ENCODE assay signal across 9 cellular contexts in the genomic region with DNA sequence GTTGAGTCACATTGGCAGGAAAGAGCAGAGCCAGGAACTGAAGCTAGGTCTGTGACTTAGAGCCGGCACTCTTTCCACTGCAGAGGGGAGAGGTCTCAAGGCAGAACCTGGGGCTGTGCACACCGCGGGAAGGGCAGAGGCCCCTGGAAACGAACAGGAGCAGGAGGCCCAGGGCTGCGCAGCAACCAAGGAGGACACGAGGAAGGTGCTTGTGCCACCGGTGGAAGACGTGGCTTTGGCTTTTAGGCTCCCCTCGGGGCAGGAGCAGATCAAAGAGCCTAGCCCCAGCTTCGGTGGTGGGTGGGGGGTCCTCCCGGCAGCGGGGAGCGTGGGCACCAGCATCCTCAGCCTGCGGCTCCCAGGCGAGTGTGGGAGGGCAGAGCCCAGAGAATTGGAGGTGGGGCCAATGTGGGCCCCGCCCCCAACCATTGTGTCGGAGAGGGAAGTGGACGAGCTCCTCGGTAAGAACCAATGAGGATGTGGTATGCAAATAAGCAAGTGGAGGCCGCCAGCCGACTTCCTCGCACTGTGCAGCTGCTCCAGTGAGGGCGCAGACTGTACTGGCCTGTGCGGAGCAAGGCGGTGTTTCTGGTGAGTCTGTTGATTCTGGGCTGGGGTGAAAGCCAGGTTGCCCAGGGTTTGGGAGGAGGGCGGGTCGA. TPM values are rescaled to one million over a fixed set of nuclear protein-coding genes. Genes with fewer than 3 reads are reported as not detected.
DNase-seq lines count a peak whose midpoint lies in the region; ATAC-seq and TF ChIP-seq lines count a peak whose summit lies in the region.
"Had no signal": no experiment of that assay in that cellular context is flagged by ENCODE, and none has a peak within 500 bp of the region (broad histone marks: within the 10 kb centered on the region; RNA-seq: fewer than 3 reads in every experiment).

A gene with protein sequence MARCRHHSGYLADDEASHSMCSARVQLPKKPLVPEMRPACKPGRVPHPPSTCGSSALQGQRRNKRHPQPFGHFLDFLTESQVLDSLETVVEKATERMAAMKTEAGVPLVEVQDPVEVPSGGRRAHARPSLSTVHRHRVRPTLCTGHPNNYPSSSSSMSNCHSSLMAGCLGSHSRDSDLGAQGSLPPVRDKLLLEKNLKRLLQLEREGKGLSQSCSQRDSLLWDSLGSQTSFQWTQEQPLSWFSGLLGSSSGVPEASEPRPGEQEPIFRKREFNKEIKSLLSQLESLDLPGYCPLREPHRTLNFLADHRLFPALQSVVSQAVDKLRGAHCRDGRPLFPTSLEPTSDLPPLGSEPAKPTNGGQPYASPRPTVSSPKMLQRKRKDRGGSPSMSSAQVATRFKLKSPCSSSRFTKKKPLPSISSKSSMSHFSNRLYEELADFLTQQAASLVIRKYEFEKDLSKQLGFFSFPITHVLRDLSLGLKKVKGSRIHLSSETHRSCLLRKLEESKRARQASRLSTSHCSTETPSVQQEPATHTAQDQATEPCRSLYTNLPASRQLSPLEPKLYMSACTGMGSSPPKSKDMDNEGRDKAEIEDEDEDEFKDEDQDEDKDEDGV (plus strand): TSS at position 524 of the 659 bp plus-strand sequence. CDS start 422 bp downstream, outside the sequence.

- POLR2A ChIA-PET in HEK293 (lab: Yijun Ruan, JAX): interaction anchor here (1.5 to 2.6 kb wide), 2 partner anchors 10 to 14 kb away, joined by 3 to 24 read pairs; partner anchors contain the start of gene SDF2L1

- H3K4me1 ChIP-seq in HEK293 (ENCODE audit: control insufficient read depth, insufficient read depth, low read length) (no peaks in the 10 kb centered on the region), gastroesophageal sphincter (peaks cover 0 to 21% (median 8%) of the 10 kb centered on the region in 3 donors)

- H3K36me3 ChIP-seq in HEK293 (ENCODE audit: control insufficient read depth in 2 of 2, insufficient read depth in 1 of 2, low read length in 2 of 2) (peaks cover 0 to 16% of the 10 kb centered on the region in 2 experiments; a peak in 1 of 3 replicates), gastroesophageal sphincter (peaks cover 0 to 5% of the 10 kb centered on the region in 2 donors)

- H3K4me3 ChIP-seq in HEK293 (ENCODE audit: low read depth, low read length): no peak within 1 kb of the TSS
- H3K4me3 ChIP-seq in gastroesophageal sphincter: no peak within 1 kb of the TSS

- H3K27me3 ChIP-seq in gastroesophageal sphincter: no peaks in the 10 kb centered on the region

- no peaks in the 10 kb centered on the region for H3K9me3 ChIP-seq in HEK293 (ENCODE audit: control insufficient read depth, insufficient read depth, low read depth, low read length)
- H3K9me3 ChIP-seq in gastroesophageal sphincter: no peaks in the 10 kb centered on the region

- TF ChIP-seq CTCF in HEK293 (tag by site-specific recombination; IDR thresholded peaks at IDR 0.05): no peak
- TF ChIP-seq CTCF in gastroesophageal sphincter (IDR thresholded peaks at IDR 0.05): no peak

- no peak for ATAC-seq in GM21390 (IDR thresholded peaks at IDR 0.05; ENCODE audit: unreplicated experiment)
- ATAC-seq in gastroesophageal sphincter: no peak

- peak in 1 of 2 donors; percentile 17 for TF ChIP-seq POLR2A in gastroesophageal sphincter (IDR thresholded peaks at IDR 0.05)

- no peak for TF ChIP-seq EP300 in gastroesophageal sphincter (IDR thresholded peaks at IDR 0.05)

- WGBS in gastroesophageal sphincter (ENCODE audit: low coverage in 1 of 2), 2 donors: 69 to 74% methylated on average over 7 to 17 of the region's 27 CpGs

- H3K27ac ChIP-seq in HEK293 (ENCODE audit: extremely low read depth, low read depth, low read length): no peak within 1 kb of the TSS
- H3K27ac ChIP-seq in gastroesophageal sphincter: no peak within 1 kb of the TSS

- CTCF ChIA-PET in HEK293 (lab: Yijun Ruan, JAX): interaction anchor here (1.0 to 4.0 kb wide), 3 partner anchors 10 to 20 kb away, joined by 3 to 109 read pairs (median 4); partner anchors contain the start of gene SDF2L1

- peak; percentile 16 for DNase-seq in RPMI7951 (ENCODE audit: low read depth)
- peak; percentile 35 for DNase-seq in activated gamma-delta T cell treated with anti-CD3 and anti-CD28 coated beads, Interleukin-2, amount 50 U/mL, for 16 hours (ENCODE audit: low read depth)
- DNase-seq in stimulated activated CD4-positive, alpha-beta T cell treated with anti-CD3 and anti-CD28 coated beads, Interleukin-4, amount 100 ng/mL, for 24 hours: peak; percentile 53
- DNase-seq in NCI-H524 (lab: John Stamatoyannopoulos, UW): no peak
- DNase-seq in DMS79 treated with DMSO at 0.1 percent for 48 hours (lab: John Stamatoyannopoulos, UW): no peak

TF ChIP-seq in HEK293, 187 proteins besides CTCF, POLR2A, EP300 and RAD21:
- TF ChIP-seq SP2 (tag by site-specific recombination; IDR thresholded peaks at IDR 0.05) (peak; percentile 24; the same call in 1 of the 2 replicates), EGR2 (tag by site-specific recombination; IDR thresholded peaks at IDR 0.05; ENCODE audit: low read depth) (peak; percentile 62), ZNF571 (tag by site-specific recombination; IDR thresholded peaks at IDR 0.05) (no peak), ZFHX2 (tag by site-specific recombination; conservative IDR thresholded peaks at IDR 0.05) (peak; percentile 68), PRDM6 (tag by site-specific recombination; IDR thresholded peaks at IDR 0.05) (no peak)

RNA-seq across cellular contexts. Expression of the gene that starts here (rescaled TPM):
- total RNA-seq in RPMI7951 (2014; rRNA removed; shearing (Covaris generic)): 0.10 and 0.36 TPM in 2 replicates
- total RNA-seq in gastroesophageal sphincter: 1 to 10 TPM in 1 of 4 donors, under 1 TPM in 3; 0.16 to 1.3 (median 0.20) TPM
- total RNA-seq: temporal lobe had no signal

Comparison
In these comparisons a context has a peak if more than half of its experiments do, and no peak if none do; other contexts are left out.
1. Peak in DNase-seq in RPMI7951; RNA of the gene not detected or under 1 TPM.
2. DNase-seq: peak in activated gamma-delta T cell treated with anti-CD3 and anti-CD28 coated beads, Interleukin-2, amount 50 U/mL, for 16 hours (single experiment) and stimulated activated CD4-positive, alpha-beta T cell treated with anti-CD3 and anti-CD28 coated beads, Interleukin-4, amount 100 ng/mL, for 24 hours (single experiment); none in NCI-H524 (0 of 2) and DMS79 treated with DMSO at 0.1 percent for 48 hours (single experiment).